ENCODE assay signal across 27 cellular contexts in genomic region chr7:47273088-47273487, GRCh38.
"Had no signal": no experiment of that assay in that cellular context is flagged by ENCODE, and none has a peak within 500 bp of the region (broad histone marks: within the 10 kb centered on the region; RNA-seq: fewer than 3 reads in every experiment).

No MANE protein-coding gene starts in this region.

- H3K27me3 ChIP-seq: heart left ventricle, left lung, neural progenitor cell, pancreas, suprapubic skin, tibial artery, upper lobe of right lung, vagina had no signal

- H2AFZ ChIP-seq: neural progenitor cell had no signal

- H3K4me1 ChIP-seq: left lung, lower lobe of right lung, neural progenitor cell, pancreas, prostate gland, suprapubic skin, tibial artery, upper lobe of right lung, vagina had no signal

- FAIRE-seq: islet of Langerhans, kidney, pancreas had no signal

- H3K4me3 ChIP-seq: heart left ventricle, left lung, lower lobe of right lung, neural progenitor cell, pancreas, prostate gland, suprapubic skin, thoracic aorta, tibial artery, upper lobe of right lung, vagina had no signal

- H3K9ac ChIP-seq: neural progenitor cell had no signal

- H3K4me2 ChIP-seq: neural progenitor cell had no signal

- H3K9me3 ChIP-seq: pancreas, prostate gland, suprapubic skin, thoracic aorta, upper lobe of right lung, vagina had no signal

- ATAC-seq: heart left ventricle; left lung; lower lobe of right lung; natural killer cell; right cardiac atrium; stimulated activated effector memory CD8-positive, alpha-beta T cell treated with anti-CD3 and anti-CD28 coated beads, Interleukin-12 subunit alpha, Interleukin-12 subunit beta, amount 100 ng/mL, for 72 hours had no signal

- H3K36me3 ChIP-seq: neural progenitor cell, prostate gland had no signal

- DNase-seq: heart left ventricle; hypothalamus; immature natural killer cell; kidney; left colon; left lung; lower lobe of right lung; mammary epithelial cell; mesenchymal stem cell; naive B cell; natural killer cell; nephron progenitor cell; pancreas; posterior cingulate gyrus; retina; right cardiac atrium; stimulated activated CD4-positive, alpha-beta T cell treated with anti-CD3 and anti-CD28 coated beads, Interleukin-4, amount 100 ng/mL, for 24 hours; stimulated activated naive CD4-positive, alpha-beta T cell; tibial artery; upper lobe of right lung had no signal

- H3K27ac ChIP-seq: heart left ventricle, left lung, lower lobe of right lung, neural progenitor cell, pancreas, prostate gland, suprapubic skin, thoracic aorta, tibial artery, upper lobe of right lung, vagina had no signal
